Comparison of ENCODE assay signal across 8 cellular contexts in the genomic region with DNA sequence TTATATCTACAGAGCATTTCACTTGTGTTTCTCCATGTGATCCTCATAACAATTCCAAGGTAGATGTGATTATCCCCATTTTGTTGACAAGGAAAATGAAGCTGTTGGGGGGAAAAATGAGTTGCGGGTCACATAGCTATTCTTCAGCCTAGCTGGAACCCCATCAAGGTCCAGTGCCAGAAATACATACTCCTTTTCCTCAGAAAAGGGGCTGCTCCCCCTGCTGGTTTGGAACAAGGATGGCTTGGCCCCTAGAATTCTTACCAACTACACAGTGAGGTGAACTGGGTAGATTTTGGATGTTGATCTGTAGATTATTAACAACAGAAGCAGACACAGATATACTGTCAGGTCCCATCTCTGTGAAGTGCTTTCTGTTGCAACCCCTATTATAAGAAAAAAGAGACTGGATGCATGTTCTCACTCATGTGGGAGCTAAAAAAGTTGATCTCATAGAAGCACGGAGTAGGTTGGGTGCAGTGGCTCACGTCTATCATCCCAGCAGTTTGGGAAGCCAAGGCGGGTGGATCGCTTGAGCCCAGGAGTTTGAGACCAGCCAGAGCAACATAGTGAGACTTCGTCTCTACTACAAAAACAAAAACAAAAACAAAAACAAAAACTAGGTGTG. TPM values are rescaled to one million over a fixed set of nuclear protein-coding genes. Genes with fewer than 3 reads are reported as not detected.
DNase-seq lines count a peak whose midpoint lies in the region; ATAC-seq and TF ChIP-seq lines count a peak whose summit lies in the region.

No MANE protein-coding gene starts in this region.

- H3K4me3 ChIP-seq in GM12865 (ENCODE audit: low read depth, low read length): no peak overlapping the region
- H3K4me3 ChIP-seq in epithelial cell of esophagus (ENCODE audit: low read length): no peak overlapping the region
- no peak overlapping the region for H3K4me3 ChIP-seq in neural cell (ENCODE audit: low read length)

- H3K27ac ChIP-seq in neural cell (ENCODE audit: low read length): no peak overlapping the region

- no peak overlapping the region for H3K27ac Mint-ChIP-seq in activated B cell treated with CpG ODN at 0.5 μM for 24 hours

- H3K9me2 ChIP-seq in neural cell (ENCODE audit: insufficient read depth, low read length): no peaks in the 10 kb centered on the region

- TF ChIP-seq CTCF in GM12865 (IDR thresholded peaks at IDR 0.05; ENCODE audit: insufficient read depth, low read depth, low read length, missing control alignments): peak; percentile 69
- no peak for TF ChIP-seq CTCF in activated B cell treated with CpG ODN at 0.5 μM for 24 hours (IDR thresholded peaks at IDR 0.05)
- TF ChIP-seq CTCF in epithelial cell of esophagus (IDR thresholded peaks at IDR 0.05; ENCODE audit: insufficient read depth, low read depth, low read length, missing control alignments): peak; percentile 78
- TF ChIP-seq CTCF in neural cell (IDR thresholded peaks at IDR 0.05; ENCODE audit: poor library complexity, severe bottlenecking): peak; percentile 64

- intact Hi-C loops in activated B cell treated with CpG ODN at 0.5 μM for 24 hours (cut with micrococcal nuclease): loop anchor here (1.0 kb wide), 2 partner anchors 33 to 291 kb away; no protein-coding TSS in a partner anchor

- H3K9ac ChIP-seq in neural cell (ENCODE audit: low read length): no peak overlapping the region

- H3K36me3 Mint-ChIP-seq in activated B cell treated with CpG ODN at 0.5 μM for 24 hours (ENCODE audit: low read depth): peaks cover 16% of the 10 kb centered on the region

- POLR2A ChIA-PET in activated B cell treated with CpG ODN at 0.5 μM for 24 hours (lab: Charles Lee): interaction anchor here (0.6 to 0.9 kb wide), 5 partner anchors 10 to 74 kb away, joined by 3 to 6 read pairs (median 3); a partner anchor contains a TSS

- H3K9me3 ChIP-seq in neural cell (ENCODE audit: low read length): no peaks in the 10 kb centered on the region

- H3K9me3 Mint-ChIP-seq in activated B cell treated with CpG ODN at 0.5 μM for 24 hours: no peaks in the 10 kb centered on the region

- H2AFZ ChIP-seq in neural cell (ENCODE audit: low read depth, low read length): no peak overlapping the region

- peak; percentile 67 for DNase-seq in AG08396 (ENCODE audit: low spot score)
- DNase-seq in GM12865 (ENCODE audit: low read depth): peak; percentile 63
- DNase-seq in NCI-H146 treated with DMSO at 0.1 percent for 48 hours (lab: John Stamatoyannopoulos, UW; ENCODE audit: unreplicated experiment): peak; percentile 5
- no peak for DNase-seq in activated B cell treated with CpG ODN at 0.5 μM for 24 hours
- peak; percentile 66 for DNase-seq in epithelial cell of esophagus (ENCODE audit: low read depth)

- CTCF ChIA-PET in activated B cell treated with CpG ODN at 0.5 μM for 24 hours (lab: Charles Lee): interaction anchor here (0.8 to 4.2 kb wide), 8 partner anchors 9 to 291 kb away, joined by 3 to 26 read pairs (median 4); a partner anchor contains a TSS

- no peaks in the 10 kb centered on the region for H3K27me3 Mint-ChIP-seq in activated B cell treated with CpG ODN at 0.5 μM for 24 hours

- H3K4me2 ChIP-seq in neural cell (ENCODE audit: low read length): no peak overlapping the region

- peaks cover 4% of the 10 kb centered on the region for H3K79me2 ChIP-seq in neural cell (replicated peaks; ENCODE audit: insufficient read depth, low read length)

- H3F3A ChIP-seq in neural cell (ENCODE audit: insufficient read depth, low read length, poor library complexity, severe bottlenecking): no peaks in the 10 kb centered on the region

- peaks cover 11% of the 10 kb centered on the region for H3K36me3 ChIP-seq in neural cell (ENCODE audit: insufficient read depth, low read length)

- H3K27me3 ChIP-seq in neural cell (ENCODE audit: insufficient read depth, low read depth, low read length): no peaks in the 10 kb centered on the region

- TF ChIP-seq RAD21 in neural cell (conservative IDR thresholded peaks at IDR 0.05): peak; percentile 63

- no peaks in the 10 kb centered on the region for H3K4me1 Mint-ChIP-seq in activated B cell treated with CpG ODN at 0.5 μM for 24 hours

- ATAC-seq in activated B cell treated with CpG ODN at 0.5 μM for 24 hours (ENCODE audit: low read depth) (peak; percentile 71), HG03342 (IDR thresholded peaks at IDR 0.05; ENCODE audit: unreplicated experiment) (no peak), HG02642 (IDR thresholded peaks at IDR 0.05; ENCODE audit: poor library complexity, unreplicated experiment) (no peak)

- no peak for TF ChIP-seq EP300 in neural cell (conservative IDR thresholded peaks at IDR 0.05; ENCODE audit: poor library complexity, severe bottlenecking)

- no peak overlapping the region for H3K4me3 Mint-ChIP-seq in activated B cell treated with CpG ODN at 0.5 μM for 24 hours

- H4K20me1 ChIP-seq in neural cell (ENCODE audit: insufficient read depth): no peaks in the 10 kb centered on the region

TF ChIP-seq in neural cell, 6 proteins besides CTCF, POLR2A, EP300 and RAD21:
- TF ChIP-seq EZH2 (IDR thresholded peaks at IDR 0.05; ENCODE audit: borderline replicate concordance, insufficient read depth, low read length, poor library complexity, severe bottlenecking): no peak
- no peak for TF ChIP-seq TAF1 (IDR thresholded peaks at IDR 0.05; ENCODE audit: low read depth)
- TF ChIP-seq SMC3 (conservative IDR thresholded peaks at IDR 0.05; ENCODE audit: poor library complexity): peak; percentile 75
- TF ChIP-seq MXI1 (conservative IDR thresholded peaks at IDR 0.05; ENCODE audit: poor library complexity, severe bottlenecking): no peak
- no peak for TF ChIP-seq POLR2AphosphoS5 (IDR thresholded peaks at IDR 0.05)
- TF ChIP-seq, protein P1, sequence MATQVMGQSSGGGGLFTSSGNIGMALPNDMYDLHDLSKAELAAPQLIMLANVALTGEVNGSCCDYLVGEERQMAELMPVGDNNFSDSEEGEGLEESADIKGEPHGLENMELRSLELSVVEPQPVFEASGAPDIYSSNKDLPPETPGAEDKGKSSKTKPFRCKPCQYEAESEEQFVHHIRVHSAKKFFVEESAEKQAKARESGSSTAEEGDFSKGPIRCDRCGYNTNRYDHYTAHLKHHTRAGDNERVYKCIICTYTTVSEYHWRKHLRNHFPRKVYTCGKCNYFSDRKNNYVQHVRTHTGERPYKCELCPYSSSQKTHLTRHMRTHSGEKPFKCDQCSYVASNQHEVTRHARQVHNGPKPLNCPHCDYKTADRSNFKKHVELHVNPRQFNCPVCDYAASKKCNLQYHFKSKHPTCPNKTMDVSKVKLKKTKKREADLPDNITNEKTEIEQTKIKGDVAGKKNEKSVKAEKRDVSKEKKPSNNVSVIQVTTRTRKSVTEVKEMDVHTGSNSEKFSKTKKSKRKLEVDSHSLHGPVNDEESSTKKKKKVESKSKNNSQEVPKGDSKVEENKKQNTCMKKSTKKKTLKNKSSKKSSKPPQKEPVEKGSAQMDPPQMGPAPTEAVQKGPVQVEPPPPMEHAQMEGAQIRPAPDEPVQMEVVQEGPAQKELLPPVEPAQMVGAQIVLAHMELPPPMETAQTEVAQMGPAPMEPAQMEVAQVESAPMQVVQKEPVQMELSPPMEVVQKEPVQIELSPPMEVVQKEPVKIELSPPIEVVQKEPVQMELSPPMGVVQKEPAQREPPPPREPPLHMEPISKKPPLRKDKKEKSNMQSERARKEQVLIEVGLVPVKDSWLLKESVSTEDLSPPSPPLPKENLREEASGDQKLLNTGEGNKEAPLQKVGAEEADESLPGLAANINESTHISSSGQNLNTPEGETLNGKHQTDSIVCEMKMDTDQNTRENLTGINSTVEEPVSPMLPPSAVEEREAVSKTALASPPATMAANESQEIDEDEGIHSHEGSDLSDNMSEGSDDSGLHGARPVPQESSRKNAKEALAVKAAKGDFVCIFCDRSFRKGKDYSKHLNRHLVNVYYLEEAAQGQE (IDR thresholded peaks at IDR 0.05; ENCODE audit: borderline replicate concordance): no peak

RNA-seq across cellular contexts. Expression of a gene that starts 8.9 kb away (rescaled TPM):
- total RNA-seq in activated B cell treated with CpG ODN at 0.5 μM for 24 hours: 4.1 and 6.4 TPM in 2 replicates
- 4.8 and 5.0 TPM in 2 replicates for polyA plus RNA-seq in neural cell
- 9.0 and 13.7 TPM in 2 replicates for polyA minus RNA-seq in neural cell

RNA-seq across cellular contexts. Expression of a gene that starts 11.9 kb away (rescaled TPM):
- 23.9 and 28.1 TPM in 2 replicates for total RNA-seq in activated B cell treated with CpG ODN at 0.5 μM for 24 hours
- 598 and 686 TPM in 2 replicates for polyA plus RNA-seq in neural cell
- polyA minus RNA-seq in neural cell: 160 and 206 TPM in 2 replicates

RNA-seq across cellular contexts. Expression of a gene that starts 32.7 kb away (rescaled TPM):
- 5.4 and 5.6 TPM in 2 replicates for total RNA-seq in activated B cell treated with CpG ODN at 0.5 μM for 24 hours
- 13.1 and 20.4 TPM in 2 replicates for polyA plus RNA-seq in neural cell
- 17.8 and 19.4 TPM in 2 replicates for polyA minus RNA-seq in neural cell

RNA-seq across cellular contexts. Expression of a gene that starts 50.2 kb away (rescaled TPM):
- not detected in 2 replicates for total RNA-seq in activated B cell treated with CpG ODN at 0.5 μM for 24 hours
- polyA plus RNA-seq in neural cell: 0.58 and 0.78 TPM in 2 replicates
- polyA minus RNA-seq in neural cell: 0.23 and 0.24 TPM in 2 replicates

RNA-seq across cellular contexts. Expression of a gene that starts 55.9 kb away (rescaled TPM):
- total RNA-seq in activated B cell treated with CpG ODN at 0.5 μM for 24 hours: 82.1 and 83.8 TPM in 2 replicates
- polyA plus RNA-seq in neural cell: 39.6 and 43.9 TPM in 2 replicates
- 53.1 and 62.6 TPM in 2 replicates for polyA minus RNA-seq in neural cell
